13 cellular contexts compared by ENCODE assay signal in genomic region chr22:23829845-23830372, GRCh38. TPM values are rescaled to one million over a fixed set of nuclear protein-coding genes. Genes with fewer than 3 reads are reported as not detected.
A peak's percentile ranks its signal among the peaks of the same experiment; 100 is the strongest.
DNase-seq lines count a peak whose midpoint lies in the region; ATAC-seq, FAIRE-seq and TF ChIP-seq lines count a peak whose summit lies in the region.
"Had no signal": no experiment of that assay in that cellular context is flagged by ENCODE, and none has a peak within 500 bp of the region (broad histone marks: within the 10 kb centered on the region; RNA-seq: fewer than 3 reads in every experiment).

No MANE protein-coding gene starts in this region.

- H3K27me3 ChIP-seq in DOHH2 (ENCODE audit: control insufficient read depth, low read length), result no peaks in the 10 kb centered on the region
- H3K27me3 ChIP-seq in Karpas-422 (ENCODE audit: low read length), result no peaks in the 10 kb centered on the region
- H3K27me3 ChIP-seq: neutrophil, thyroid gland had no signal

- no peak for ATAC-seq in WTC11
- ATAC-seq: K562 had no signal

- H2AFZ ChIP-seq in Karpas-422 (ENCODE audit: low read length), result no peak overlapping the region

- H3K36me3 ChIP-seq in DOHH2 (ENCODE audit: control insufficient read depth, low read length), result peaks cover 95% of the 10 kb centered on the region
- H3K36me3 ChIP-seq in Karpas-422 (ENCODE audit: insufficient read depth, low read length), result peaks cover 37% of the 10 kb centered on the region

- no peak for DNase-seq in Karpas-422
- no peak for DNase-seq in endothelial cell (ENCODE audit: low spot score)
- DNase-seq in osteocyte (ENCODE audit: extremely low spot score, unreplicated experiment), result no peak
- no peak for DNase-seq in WTC11 (ENCODE audit: low spot score)
- no peak for DNase-seq in activated CD4-positive, alpha-beta memory T cell treated with anti-CD3 and anti-CD28 coated beads for 36 hours
- no peak for DNase-seq in middle frontal gyrus (ENCODE audit: extremely low spot score, low spot score)
- DNase-seq in GM12891 (ENCODE audit: insufficient read length, low spot score), result no peak
- DNase-seq: Calu3, NCI-H774, thyroid gland had no signal

- H3K9me3 ChIP-seq in DOHH2 (ENCODE audit: control insufficient read depth, insufficient read depth, low read length) (no peaks in the 10 kb centered on the region), Karpas-422 (ENCODE audit: low read length) (no peaks in the 10 kb centered on the region)
- H3K9me3 ChIP-seq: neutrophil, thyroid gland had no signal

- H3F3A ChIP-seq in DOHH2 (ENCODE audit: control insufficient read depth, insufficient read depth), result peaks cover 21% of the 10 kb centered on the region

- H3K9me3 Mint-ChIP-seq in endothelial cell (ENCODE audit: unreplicated experiment) (no peaks in the 10 kb centered on the region), osteocyte (ENCODE audit: unreplicated experiment) (no peaks in the 10 kb centered on the region), WTC11 (no peaks in the 10 kb centered on the region)
- H3K9me3 Mint-ChIP-seq in activated CD4-positive, alpha-beta memory T cell treated with anti-CD3 and anti-CD28 coated beads for 36 hours, result no peaks in the 10 kb centered on the region

- H3K27ac Mint-ChIP-seq in endothelial cell (ENCODE audit: unreplicated experiment) (no peak overlapping the region), osteocyte (ENCODE audit: unreplicated experiment) (peak overlapping the region; percentile 83), WTC11 (no peak overlapping the region)
- no peak overlapping the region for H3K27ac Mint-ChIP-seq in activated CD4-positive, alpha-beta memory T cell treated with anti-CD3 and anti-CD28 coated beads for 36 hours

- H3K4me3 Mint-ChIP-seq in endothelial cell (ENCODE audit: unreplicated experiment), result peak overlapping the region; percentile 4
- H3K4me3 Mint-ChIP-seq in osteocyte (ENCODE audit: unreplicated experiment), result peak overlapping the region; percentile 31
- H3K4me3 Mint-ChIP-seq in WTC11, result no peak overlapping the region
- H3K4me3 Mint-ChIP-seq in activated CD4-positive, alpha-beta memory T cell treated with anti-CD3 and anti-CD28 coated beads for 36 hours, result no peak overlapping the region

- CTCF ChIA-PET in WTC11 (lab: Charles Lee), result no interaction called here
- CTCF ChIA-PET in activated CD4-positive, alpha-beta memory T cell treated with anti-CD3 and anti-CD28 coated beads for 36 hours (lab: Charles Lee), result interaction anchor here (1.2 kb wide), 1 partner anchor 19 kb away, joined by 5 read pairs; no protein-coding TSS in a partner anchor

- H3K4me1 Mint-ChIP-seq in endothelial cell (ENCODE audit: unreplicated experiment), result no peaks in the 10 kb centered on the region
- H3K4me1 Mint-ChIP-seq in osteocyte (ENCODE audit: unreplicated experiment), result peaks cover 36% of the 10 kb centered on the region
- peaks cover 8% of the 10 kb centered on the region for H3K4me1 Mint-ChIP-seq in WTC11
- no peaks in the 10 kb centered on the region for H3K4me1 Mint-ChIP-seq in activated CD4-positive, alpha-beta memory T cell treated with anti-CD3 and anti-CD28 coated beads for 36 hours (ENCODE audit: low read depth)

- TF ChIP-seq POLR2A in GM12891 (IDR thresholded peaks at IDR 0.05; ENCODE audit: low read depth, low read length), result no peak

- H3K9me2 ChIP-seq in DOHH2 (replicated peaks; ENCODE audit: control insufficient read depth, low read length) (no peaks in the 10 kb centered on the region), Karpas-422 (replicated peaks; ENCODE audit: insufficient read depth, low read length) (no peaks in the 10 kb centered on the region)

- FAIRE-seq in GM12891 (lab: Jason Lieb, UNC), result no peak
- FAIRE-seq: K562 had no signal

- H3K4me3 ChIP-seq in DOHH2 (ENCODE audit: low read length) (peak overlapping the region; percentile 2; the same call in 1 of the 2 replicates), Karpas-422 (ENCODE audit: low read length) (no peak overlapping the region)
- H3K4me3 ChIP-seq: K562, thyroid gland had no signal

- H3K27ac ChIP-seq in DOHH2 (ENCODE audit: low read depth, low read length) (peak overlapping the region; percentile 56), Karpas-422 (ENCODE audit: low read length) (peak overlapping the region; percentile 27)
- H3K27ac ChIP-seq: neutrophil, thyroid gland had no signal

- TF ChIP-seq CTCF in DOHH2 (IDR thresholded peaks at IDR 0.05; ENCODE audit: low read depth, low read length, poor library complexity, severe bottlenecking), result no peak
- no peak for TF ChIP-seq CTCF in endothelial cell (IDR thresholded peaks at IDR 0.05; ENCODE audit: unreplicated experiment)
- TF ChIP-seq CTCF in osteocyte (IDR thresholded peaks at IDR 0.05), result no peak
- TF ChIP-seq CTCF in WTC11 (IDR thresholded peaks at IDR 0.05), result no peak

- no peak overlapping the region for H3K9ac ChIP-seq in Karpas-422 (ENCODE audit: low read length)

- H3K27me3 Mint-ChIP-seq in endothelial cell (ENCODE audit: unreplicated experiment) (peaks cover 11% of the 10 kb centered on the region), osteocyte (ENCODE audit: unreplicated experiment) (no peaks in the 10 kb centered on the region), WTC11 (ENCODE audit: low read depth) (no peaks in the 10 kb centered on the region; the same call in 1 of the 2 replicates)
- H3K27me3 Mint-ChIP-seq in activated CD4-positive, alpha-beta memory T cell treated with anti-CD3 and anti-CD28 coated beads for 36 hours, result no peaks in the 10 kb centered on the region

- H3K36me3 Mint-ChIP-seq in endothelial cell (ENCODE audit: low read depth, unreplicated experiment), result peaks cover 34% of the 10 kb centered on the region
- peaks cover 34% of the 10 kb centered on the region for H3K36me3 Mint-ChIP-seq in osteocyte (ENCODE audit: unreplicated experiment)
- peaks cover 48% of the 10 kb centered on the region for H3K36me3 Mint-ChIP-seq in WTC11
- H3K36me3 Mint-ChIP-seq in activated CD4-positive, alpha-beta memory T cell treated with anti-CD3 and anti-CD28 coated beads for 36 hours, result peaks cover 18% of the 10 kb centered on the region

- intact Hi-C loops in activated CD4-positive, alpha-beta memory T cell treated with anti-CD3 and anti-CD28 coated beads for 36 hours (cut with micrococcal nuclease), result no loop called here

- H3K79me2 ChIP-seq in DOHH2 (ENCODE audit: control insufficient read depth, low read length) (peaks cover 78% of the 10 kb centered on the region), Karpas-422 (ENCODE audit: low read length) (peaks cover 42% of the 10 kb centered on the region)

- H3K4me1 ChIP-seq in DOHH2 (ENCODE audit: control insufficient read depth, low read length) (peaks cover 82% of the 10 kb centered on the region), Karpas-422 (ENCODE audit: low read length) (peaks cover 83% of the 10 kb centered on the region)

- POLR2A ChIA-PET in WTC11 (lab: Charles Lee), result no interaction called here
- POLR2A ChIA-PET in activated CD4-positive, alpha-beta memory T cell treated with anti-CD3 and anti-CD28 coated beads for 36 hours (lab: Charles Lee), result no interaction called here

- H3K4me2 ChIP-seq in DOHH2 (ENCODE audit: low read length) (peak overlapping the region; percentile 50), Karpas-422 (ENCODE audit: low read depth, low read length, poor library complexity, severe bottlenecking) (peak overlapping the region; percentile 7)

- H4K20me1 ChIP-seq in DOHH2 (ENCODE audit: control insufficient read depth, insufficient read depth, low read depth, low read length), result no peaks in the 10 kb centered on the region; the same call in 1 of the 2 replicates
- H4K20me1 ChIP-seq in Karpas-422 (ENCODE audit: insufficient read depth, low read depth, low read length), result peaks cover 40% of the 10 kb centered on the region

TF ChIP-seq in WTC11, 78 proteins besides CTCF, POLR2A, EP300 and RAD21 (continues in another document):
- TF ChIP-seq ATF1 (CRISPR knock-in tag; IDR thresholded peaks at IDR 0.05), result no peak
- no peak for TF ChIP-seq ATF3 (CRISPR knock-in tag; conservative IDR thresholded peaks at IDR 0.05)
- TF ChIP-seq ZNF232 (CRISPR knock-in tag; IDR thresholded peaks at IDR 0.05), result no peak

TF ChIP-seq in GM12891, 5 proteins besides CTCF, POLR2A, EP300 and RAD21:
- TF ChIP-seq SPI1 (IDR thresholded peaks at IDR 0.05; ENCODE audit: low read depth, low read length) (no peak), PAX5 (IDR thresholded peaks at IDR 0.05; ENCODE audit: insufficient read depth, low read length, severe bottlenecking) (no peak), POLR2AphosphoS5 (IDR thresholded peaks at IDR 0.05; ENCODE audit: low read depth, low read length) (no peak), TAF1 (IDR thresholded peaks at IDR 0.05; ENCODE audit: low read depth, low read length) (no peak), POU2F2 (IDR thresholded peaks at IDR 0.05; ENCODE audit: low read depth, low read length) (no peak)
TF ChIP-seq in GM12891: peak in this region for 0.

RNA-seq across cellular contexts. Expression of gene DERL3, which starts 8.9 kb away (rescaled TPM):
- total RNA-seq in Karpas-422 (2014; rRNA removed; shearing (Covaris generic); ENCODE audit: low replicate concordance), result 16.3 and 21.7 TPM in 2 replicates
- total RNA-seq in endothelial cell (ENCODE audit: unreplicated experiment), result 1.3 TPM
- total RNA-seq in osteocyte, result 0.52 and 0.56 TPM in 2 replicates
- 10.9 to 12.5 TPM (median 11.3 TPM) in 3 replicates for total RNA-seq in WTC11 (2021)
- 1 to 10 TPM; 8.1 to 9.7 TPM for total RNA-seq in activated CD4-positive, alpha-beta memory T cell treated with anti-CD3 and anti-CD28 coated beads for 36 hours
- 9.4 TPM for polyA plus RNA-seq in GM12891 (2012; ENCODE audit: low read depth, missing spikeins)

RNA-seq across cellular contexts. Expression of gene SLC2A11, which starts 27.8 kb away (rescaled TPM):
- 30.3 and 45.6 TPM in 2 replicates for total RNA-seq in Karpas-422 (2014; rRNA removed; shearing (Covaris generic); ENCODE audit: low replicate concordance)
- total RNA-seq in endothelial cell (ENCODE audit: unreplicated experiment) (9.2 TPM), osteocyte (19.0 and 22.6 TPM in 2 replicates), WTC11 (2021) (17.2 to 21.1 TPM (median 19.9 TPM) in 3 replicates)
- 1 to 10 TPM; 6.8 to 8.9 TPM for total RNA-seq in activated CD4-positive, alpha-beta memory T cell treated with anti-CD3 and anti-CD28 coated beads for 36 hours
- 9.1 TPM for polyA plus RNA-seq in GM12891 (2012; ENCODE audit: low read depth, missing spikeins)

RNA-seq across cellular contexts. Expression of gene SMARCB1, which starts 43.1 kb away (rescaled TPM):
- 400 and 531 TPM in 2 replicates for total RNA-seq in Karpas-422 (2014; rRNA removed; shearing (Covaris generic); ENCODE audit: low replicate concordance)
- total RNA-seq in endothelial cell (ENCODE audit: unreplicated experiment), result 105 TPM
- total RNA-seq in osteocyte, result 126 and 127 TPM in 2 replicates
- total RNA-seq in WTC11 (2021), result 135 to 149 TPM (median 146 TPM) in 3 replicates
- total RNA-seq in activated CD4-positive, alpha-beta memory T cell treated with anti-CD3 and anti-CD28 coated beads for 36 hours, result 10 to 100 TPM; 71.3 to 72.5 TPM
- polyA plus RNA-seq in GM12891 (2012; ENCODE audit: low read depth, missing spikeins), result 105 TPM

RNA-seq across cellular contexts. Expression of gene MMP11, which starts 57.3 kb away (rescaled TPM):
- total RNA-seq in Karpas-422 (2014; rRNA removed; shearing (Covaris generic); ENCODE audit: low replicate concordance), result 48.2 and 84.2 TPM in 2 replicates
- total RNA-seq in endothelial cell (ENCODE audit: unreplicated experiment) (3.4 TPM), osteocyte (72.5 and 76.5 TPM in 2 replicates), WTC11 (2021) (14.5 to 16.5 TPM (median 16.2 TPM) in 3 replicates)
- 1 to 10 TPM in 1 of 2 experiments, under 1 TPM in 1; 0.70 to 1.0 TPM for total RNA-seq in activated CD4-positive, alpha-beta memory T cell treated with anti-CD3 and anti-CD28 coated beads for 36 hours
- polyA plus RNA-seq in GM12891 (2012; ENCODE audit: low read depth, missing spikeins), result 0.15 TPM

Comparison
In these comparisons a context has a peak if more than half of its experiments do, and no peak if none do; other contexts are left out.
1. H3K4me3 Mint-ChIP-seq: peak in endothelial cell (single experiment) and osteocyte (single experiment); none in WTC11 (single experiment) and activated CD4-positive, alpha-beta memory T cell treated with anti-CD3 and anti-CD28 coated beads for 36 hours (single experiment).